In the genomic region with DNA sequence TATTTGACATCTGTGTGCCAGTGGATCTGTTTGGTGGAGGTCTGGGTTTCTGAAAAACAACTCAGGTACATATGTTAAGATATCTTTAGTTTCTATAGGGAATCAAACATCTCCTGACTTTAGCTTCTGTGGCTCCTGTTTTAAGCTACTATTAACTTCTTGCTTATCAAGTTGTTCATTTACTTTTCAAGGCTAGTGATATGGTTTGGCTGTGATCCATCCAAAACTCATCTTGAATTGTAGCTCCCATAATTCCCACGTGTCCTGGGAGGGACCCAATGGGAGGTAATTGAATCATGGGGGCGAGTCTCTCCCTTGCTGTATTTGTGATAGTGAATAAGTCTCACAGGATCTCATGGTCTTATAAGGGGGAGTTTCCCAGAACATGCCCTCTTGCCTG, we compare ENCODE assay signal across 20 cellular contexts. TPM values are rescaled to one million over a fixed set of nuclear protein-coding genes. Genes with fewer than 3 reads are reported as not detected.
DNase-seq lines count a peak whose midpoint lies in the region; ATAC-seq, FAIRE-seq and TF ChIP-seq lines count a peak whose summit lies in the region.
"Had no signal": no experiment of that assay in that cellular context is flagged by ENCODE, and none has a peak within 500 bp of the region (broad histone marks: within the 10 kb centered on the region; RNA-seq: fewer than 3 reads in every experiment).

No MANE protein-coding gene starts in this region.

- H3K27ac ChIP-seq in colonic mucosa (no peak overlapping the region), small intestine (ENCODE audit: low read depth in 1 of 2, low read length in 1 of 2) (no peak overlapping the region)
- H3K27ac ChIP-seq: BLaER1, C4-2B, GM23248 had no signal

- H3K27ac Mint-ChIP-seq in activated naive CD4-positive, alpha-beta T cell treated with anti-CD3 and anti-CD28 coated beads, Interleukin-2, amount 50 U/mL, for 72 hours: no peak overlapping the region
- H3K27ac Mint-ChIP-seq: B cell; CD8-positive, alpha-beta T cell had no signal

- H3K4me1 ChIP-seq in colonic mucosa: peaks cover 6% of the 10 kb centered on the region
- H3K4me1 ChIP-seq in small intestine (ENCODE audit: control insufficient read depth in 2 of 2, insufficient read depth in 1 of 2, low read depth in 1 of 2, low read length in 1 of 2): no peaks in the 10 kb centered on the region

- H3K9me3 Mint-ChIP-seq in activated naive CD4-positive, alpha-beta T cell treated with anti-CD3 and anti-CD28 coated beads, Interleukin-2, amount 50 U/mL, for 72 hours: no peaks in the 10 kb centered on the region
- H3K9me3 Mint-ChIP-seq: CD4-positive, CD25-positive, alpha-beta regulatory T cell; CD8-positive, alpha-beta T cell had no signal

- no peak for ATAC-seq in GM19324 (IDR thresholded peaks at IDR 0.05; ENCODE audit: low FRiP score, unreplicated experiment)
- no peak for ATAC-seq in activated naive CD4-positive, alpha-beta T cell treated with anti-CD3 and anti-CD28 coated beads, Interleukin-2, amount 50 U/mL, for 72 hours
- ATAC-seq: CD8-positive, alpha-beta T cell had no signal

- H3K27me3 ChIP-seq in colonic mucosa (no peaks in the 10 kb centered on the region), small intestine (ENCODE audit: control insufficient read depth in 2 of 2, insufficient read depth in 2 of 2, low read length in 2 of 2) (no peaks in the 10 kb centered on the region)
- H3K27me3 ChIP-seq: BLaER1 had no signal

- no peaks in the 10 kb centered on the region for H3K36me3 Mint-ChIP-seq in activated naive CD4-positive, alpha-beta T cell treated with anti-CD3 and anti-CD28 coated beads, Interleukin-2, amount 50 U/mL, for 72 hours
- H3K36me3 Mint-ChIP-seq: CD4-positive, CD25-positive, alpha-beta regulatory T cell; CD8-positive, alpha-beta T cell had no signal

- H3K9me3 ChIP-seq in colonic mucosa (no peaks in the 10 kb centered on the region), small intestine (ENCODE audit: control insufficient read depth, low read depth) (no peaks in the 10 kb centered on the region)
- H3K9me3 ChIP-seq: Caco-2 had no signal

- H3K4me3 ChIP-seq in colonic mucosa (no peak overlapping the region), small intestine (ENCODE audit: low read depth in 1 of 2, low read length in 2 of 2) (no peak overlapping the region)
- H3K4me3 ChIP-seq: BLaER1, GM23248 had no signal

- no peak for TF ChIP-seq CTCF in colonic mucosa (IDR thresholded peaks at IDR 0.05)

- no peaks in the 10 kb centered on the region for H3K36me3 ChIP-seq in colonic mucosa
- no peaks in the 10 kb centered on the region for H3K36me3 ChIP-seq in small intestine (ENCODE audit: control insufficient read depth in 2 of 2, insufficient read depth in 2 of 2, low read length in 2 of 2)
- H3K36me3 ChIP-seq: BLaER1 had no signal

- no peak for FAIRE-seq in small intestine (lab: Jason Lieb, UNC)
- FAIRE-seq: G401.6, GM12892, H1 had no signal

- no peak overlapping the region for H3K9ac ChIP-seq in colonic mucosa (ENCODE audit: low read depth in 2 of 2, low read length in 2 of 2)
- H3K9ac ChIP-seq: BLaER1, GM23248 had no signal

- DNase-seq in colonic mucosa (peak; percentile 29), kidney tubule cell (ENCODE audit: low spot score) (peak; percentile 20), small intestine (peak; percentile 55), DMS114 treated with DMSO at 0.1 percent for 48 hours (lab: John Stamatoyannopoulos, UW; ENCODE audit: unreplicated experiment) (no peak)
- no peak for DNase-seq in activated naive CD4-positive, alpha-beta T cell treated with anti-CD3 and anti-CD28 coated beads, Interleukin-2, amount 50 U/mL, for 72 hours (ENCODE audit: low spot score in 2 of 2)
- DNase-seq: Caco-2; CD4-positive, CD25-positive, alpha-beta regulatory T cell; CD8-positive, alpha-beta T cell; DMS79; GM23248; H7; HCEC 1CT had no signal

- intact Hi-C loops in colonic mucosa (cut with DNase I): no loop called here

- 18 to 52% (median 27%) methylated on average over 2 of the region's 2 CpGs for WGBS in small intestine, 3 donors

RNA-seq across cellular contexts. Expression of a gene that starts 41.4 kb away (rescaled TPM):
- total RNA-seq in colonic mucosa: 1 to 10 TPM in 1 of 2 donors, under 1 TPM in 1; 0.53 to 1.5 TPM
- polyA plus RNA-seq in small intestine: under 1 TPM in 2 of 3 donors, not detected in 1; 0.27 to 0.31 TPM
- 1 to 10 TPM in 1 of 2 donors, not detected in 1; 1.7 TPM for total RNA-seq in activated naive CD4-positive, alpha-beta T cell treated with anti-CD3 and anti-CD28 coated beads, Interleukin-2, amount 50 U/mL, for 72 hours
- total RNA-seq: A673; CD4-positive, CD25-positive, alpha-beta regulatory T cell; CD8-positive, alpha-beta T cell had no signal
- polyA plus RNA-seq: CD4-positive, CD25-positive, alpha-beta regulatory T cell had no signal

RNA-seq across cellular contexts. Expression of a gene that starts 41.9 kb away (rescaled TPM):
- 10 to 100 TPM; 20.0 to 34.4 TPM for total RNA-seq in colonic mucosa
- polyA plus RNA-seq in small intestine: 1 to 10 TPM; 1.4 to 4.5 (median 3.1) TPM
- total RNA-seq in activated naive CD4-positive, alpha-beta T cell treated with anti-CD3 and anti-CD28 coated beads, Interleukin-2, amount 50 U/mL, for 72 hours: 10 to 100 TPM in 1 of 2 donors, 1 to 10 TPM in 1; 1.1 to 32.6 TPM

Comparison
In these comparisons a context has a peak if more than half of its experiments do, and no peak if none do; other contexts are left out.
1. DNase-seq: peak in colonic mucosa (single experiment), kidney tubule cell (single experiment) and small intestine (single experiment); none in DMS114 treated with DMSO at 0.1 percent for 48 hours (single experiment) and activated naive CD4-positive, alpha-beta T cell treated with anti-CD3 and anti-CD28 coated beads, Interleukin-2, amount 50 U/mL, for 72 hours (0 of 2).